12 cellular contexts compared by ENCODE assay signal in genomic region chr22:37165940-37166674, GRCh38. TPM values are rescaled to one million over a fixed set of nuclear protein-coding genes. Genes with fewer than 3 reads are reported as not detected.
DNase-seq lines count a peak whose midpoint lies in the region; ATAC-seq and TF ChIP-seq lines count a peak whose summit lies in the region.
"Had no signal": no experiment of that assay in that cellular context is flagged by ENCODE, and none has a peak within 500 bp of the region (broad histone marks: within the 10 kb centered on the region; RNA-seq: fewer than 3 reads in every experiment).

No MANE protein-coding gene starts in this region.

- H3K27me3 Mint-ChIP-seq in activated T-cell treated with anti-CD3 and anti-CD28 coated beads, Interleukin-2, amount 50 U/mL, for 4 hours (ENCODE audit: low read depth) = no peaks in the 10 kb centered on the region
- H3K27me3 Mint-ChIP-seq in activated T-cell treated with anti-CD3 and anti-CD28 coated beads, Interleukin-2, amount 50 U/mL, for 72 hours (ENCODE audit: low read depth) = no peaks in the 10 kb centered on the region

- peak overlapping the region; percentile 79 for H3K4me3 Mint-ChIP-seq in activated T-cell treated with anti-CD3 and anti-CD28 coated beads, Interleukin-2, amount 50 U/mL, for 4 hours
- H3K4me3 Mint-ChIP-seq in activated T-cell treated with anti-CD3 and anti-CD28 coated beads, Interleukin-2, amount 50 U/mL, for 72 hours = peak overlapping the region; percentile 77

- peak overlapping the region; percentile 54 for H3K27ac ChIP-seq in thymus (ENCODE audit: low read depth)
- H3K27ac ChIP-seq: cardiac muscle cell had no signal

- no peak for TF ChIP-seq POLR2A in GM18505 (IDR thresholded peaks at IDR 0.05; ENCODE audit: borderline replicate concordance, extremely low read depth, insufficient read depth, insufficient read length)

- H3K36me3 Mint-ChIP-seq in activated T-cell treated with anti-CD3 and anti-CD28 coated beads, Interleukin-2, amount 50 U/mL, for 4 hours (ENCODE audit: insufficient read depth) = no peaks in the 10 kb centered on the region
- peaks cover 1 to 3% of the 10 kb centered on the region in 2 donors for H3K36me3 Mint-ChIP-seq in activated T-cell treated with anti-CD3 and anti-CD28 coated beads, Interleukin-2, amount 50 U/mL, for 72 hours (ENCODE audit: insufficient read depth in 2 of 2)

- 72% methylated on average over 25 of the region's 25 CpGs for WGBS in thymus

- no peak for ATAC-seq in activated T-cell treated with anti-CD3 and anti-CD28 coated beads, Interleukin-2, amount 50 U/mL, for 4 hours
- ATAC-seq in activated T-cell treated with anti-CD3 and anti-CD28 coated beads, Interleukin-2, amount 50 U/mL, for 72 hours (replicated peaks in 1 of 2) = no peak
- ATAC-seq in left lobe of liver = peak; percentile 2
- ATAC-seq in GM18505 (IDR thresholded peaks at IDR 0.05; ENCODE audit: unreplicated experiment) = no peak
- no peak for ATAC-seq in GM18873 (IDR thresholded peaks at IDR 0.05; ENCODE audit: low FRiP score, unreplicated experiment)

- no peaks in the 10 kb centered on the region for H3K9me3 Mint-ChIP-seq in activated T-cell treated with anti-CD3 and anti-CD28 coated beads, Interleukin-2, amount 50 U/mL, for 4 hours
- no peaks in the 10 kb centered on the region for H3K9me3 Mint-ChIP-seq in activated T-cell treated with anti-CD3 and anti-CD28 coated beads, Interleukin-2, amount 50 U/mL, for 72 hours

- H3K4me3 ChIP-seq in thymus (ENCODE audit: low read length) = no peak overlapping the region
- H3K4me3 ChIP-seq: cardiac muscle cell had no signal

- peaks cover 1% of the 10 kb centered on the region for H3K9me3 ChIP-seq in thymus (ENCODE audit: control insufficient read depth)

- DNase-seq in activated T-cell treated with anti-CD3 and anti-CD28 coated beads, Interleukin-2, amount 50 U/mL, for 4 hours = no peak
- DNase-seq in activated T-cell treated with anti-CD3 and anti-CD28 coated beads, Interleukin-2, amount 50 U/mL, for 1 hour = no peak
- DNase-seq in activated T-cell treated with anti-CD3 and anti-CD28 coated beads, Interleukin-2, amount 50 U/mL, for 72 hours = peak in 1 of 2 donors; percentile 20
- no peak for DNase-seq in left lobe of liver (ENCODE audit: low spot score)
- DNase-seq in A172 (ENCODE audit: low spot score) = no peak

- H3K27ac Mint-ChIP-seq in activated T-cell treated with anti-CD3 and anti-CD28 coated beads, Interleukin-2, amount 50 U/mL, for 72 hours = peak overlapping the region; percentile 89

- H3K36me3 ChIP-seq in thymus (ENCODE audit: control insufficient read depth, insufficient read depth) = no peaks in the 10 kb centered on the region
- H3K36me3 ChIP-seq: cardiac muscle cell had no signal

- peaks cover 2% of the 10 kb centered on the region for H3K4me1 ChIP-seq in thymus (ENCODE audit: control insufficient read depth, insufficient read depth, low read length)

- peaks cover 91% of the 10 kb centered on the region for H3K4me1 Mint-ChIP-seq in activated T-cell treated with anti-CD3 and anti-CD28 coated beads, Interleukin-2, amount 50 U/mL, for 4 hours (ENCODE audit: low read depth)
- peaks cover 88% of the 10 kb centered on the region for H3K4me1 Mint-ChIP-seq in activated T-cell treated with anti-CD3 and anti-CD28 coated beads, Interleukin-2, amount 50 U/mL, for 72 hours (ENCODE audit: low read depth)

- no peaks in the 10 kb centered on the region for H3K27me3 ChIP-seq in thymus (ENCODE audit: control insufficient read depth, insufficient read depth)
- H3K27me3 ChIP-seq: cardiac muscle cell had no signal

RNA-seq across cellular contexts. Expression of gene IL2RB, which starts 16.4 kb away (rescaled TPM):
- total RNA-seq in activated T-cell treated with anti-CD3 and anti-CD28 coated beads, Interleukin-2, amount 50 U/mL, for 4 hours = 100 to 1,000 TPM; 178 to 212 (median 206) TPM
- 100 to 1,000 TPM; 313 to 440 TPM for total RNA-seq in activated T-cell treated with anti-CD3 and anti-CD28 coated beads, Interleukin-2, amount 50 U/mL, for 72 hours
- 1.1 TPM for total RNA-seq in left lobe of liver
- 7.0 TPM for polyA plus RNA-seq in thymus
- total RNA-seq in A172 (2014; rRNA removed; shearing (Covaris generic)) = 0.02 TPM in 1 of 2 replicates, not detected in the other
- polyA plus RNA-seq: cardiac muscle cell, neural cell had no signal

RNA-seq across cellular contexts. Expression of gene C1QTNF6, which starts 21.9 kb away (rescaled TPM):
- total RNA-seq in activated T-cell treated with anti-CD3 and anti-CD28 coated beads, Interleukin-2, amount 50 U/mL, for 4 hours = 1 to 10 TPM in 2 of 3 donors, under 1 TPM in 1; 0.96 to 2.4 (median 1.2) TPM
- total RNA-seq in activated T-cell treated with anti-CD3 and anti-CD28 coated beads, Interleukin-2, amount 50 U/mL, for 72 hours = 10 to 100 TPM; 22.7 to 30.0 TPM
- 12.6 TPM for total RNA-seq in left lobe of liver
- polyA plus RNA-seq in thymus = 23.2 TPM
- 2.1 and 7.7 TPM in 2 replicates for total RNA-seq in A172 (2014; rRNA removed; shearing (Covaris generic))

RNA-seq across cellular contexts. Expression of gene SSTR3, which starts 46.2 kb away (rescaled TPM):
- total RNA-seq in activated T-cell treated with anti-CD3 and anti-CD28 coated beads, Interleukin-2, amount 50 U/mL, for 4 hours = 1 to 10 TPM; 1.7 to 2.3 (median 1.9) TPM
- total RNA-seq in activated T-cell treated with anti-CD3 and anti-CD28 coated beads, Interleukin-2, amount 50 U/mL, for 72 hours = 10 to 100 TPM in 1 of 2 donors, 1 to 10 TPM in 1; 10.0 to 14.6 TPM
- total RNA-seq in left lobe of liver = not detected
- polyA plus RNA-seq in thymus = 3.9 TPM
- not detected in 2 replicates for total RNA-seq in A172 (2014; rRNA removed; shearing (Covaris generic))
- total RNA-seq: H4, subcutaneous adipose tissue had no signal
- polyA plus RNA-seq: cardiac muscle cell, neural cell had no signal

RNA-seq across cellular contexts. Expression of gene TMPRSS6, which starts 56.6 kb away (rescaled TPM):
- total RNA-seq in activated T-cell treated with anti-CD3 and anti-CD28 coated beads, Interleukin-2, amount 50 U/mL, for 4 hours = 1 to 10 TPM in 1 of 3 donors, under 1 TPM in 2; 0.76 to 1.3 (median 0.89) TPM
- total RNA-seq in activated T-cell treated with anti-CD3 and anti-CD28 coated beads, Interleukin-2, amount 50 U/mL, for 72 hours = 10 to 100 TPM; 26.8 to 59.4 TPM
- 107 TPM for total RNA-seq in left lobe of liver
- 1.8 TPM for polyA plus RNA-seq in thymus
- not detected in 2 replicates for total RNA-seq in A172 (2014; rRNA removed; shearing (Covaris generic))
- total RNA-seq: cardiac muscle cell, H4, subcutaneous adipose tissue had no signal
- polyA plus RNA-seq: neural cell had no signal

Comparison
In these comparisons a context has a peak if more than half of its experiments do, and no peak if none do; other contexts are left out.
1. RNA of gene IL2RB, which starts 16.4 kb away (total RNA-seq): 313 to 440 TPM in activated T-cell treated with anti-CD3 and anti-CD28 coated beads, Interleukin-2, amount 50 U/mL, for 72 hours and 178 to 212 TPM in activated T-cell treated with anti-CD3 and anti-CD28 coated beads, Interleukin-2, amount 50 U/mL, for 4 hours; 1.1 TPM in left lobe of liver (single experiment) and 0.02 TPM in A172; every median in the first group is over 10 times any median in the second.